Comparison of ENCODE assay signal across 19 cellular contexts in the genomic region with DNA sequence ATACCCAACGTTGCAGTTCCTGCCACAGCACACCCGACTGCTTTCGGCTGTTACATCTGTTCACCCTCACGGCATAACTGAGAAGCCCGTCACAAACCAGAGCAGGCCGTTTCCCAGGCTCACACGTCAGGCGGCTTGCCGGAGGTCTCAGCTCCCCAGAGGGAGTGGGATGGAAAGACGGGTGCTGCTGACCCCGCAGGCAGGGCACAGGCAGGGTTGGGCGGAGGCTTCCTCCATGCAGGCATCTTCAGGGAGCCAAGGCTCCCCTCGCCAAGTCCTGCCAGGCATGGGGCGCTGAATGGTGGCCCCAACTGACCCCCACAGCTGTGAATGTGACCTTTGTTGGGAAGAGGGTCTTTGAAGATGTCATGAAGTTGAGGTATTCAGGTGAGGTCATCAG.
"Had no signal": no experiment of that assay in that cellular context is flagged by ENCODE, and none has a peak within 500 bp of the region (broad histone marks: within the 10 kb centered on the region; RNA-seq: fewer than 3 reads in every experiment).

No MANE protein-coding gene starts in this region.

- ATAC-seq: activated CD8-positive, alpha-beta T cell treated with anti-CD3 and anti-CD28 coated beads for 36 hours; activated T-cell treated with anti-CD3 and anti-CD28 coated beads, Interleukin-2, amount 50 U/mL, for 4 hours; pancreas; T-helper 17 cell; WTC11 had no signal

- H3K36me3 ChIP-seq: colonic mucosa, transverse colon had no signal

- H3K27ac ChIP-seq: cardiac muscle cell, colonic mucosa, pancreas, skin epidermis, transverse colon had no signal

- H3K4me1 ChIP-seq: colonic mucosa, pancreas had no signal

- H3K4me3 ChIP-seq: cardiac muscle cell, colonic mucosa, pancreas, skin epidermis, transverse colon had no signal

- H3K27me3 ChIP-seq: cardiac muscle cell, colonic mucosa, pancreas, transverse colon had no signal

- H3K9me3 ChIP-seq: colonic mucosa, pancreas, transverse colon had no signal

- DNase-seq: activated CD4-positive, alpha-beta T cell treated with anti-CD3 and anti-CD28 coated beads for 4 hours; activated CD8-positive, alpha-beta T cell treated with anti-CD3 and anti-CD28 coated beads for 36 hours; activated effector memory CD4-positive, alpha-beta T cell treated with Interleukin-2 at 50 U/mL for 16 hours; activated naive CD4-positive, alpha-beta T cell treated with anti-CD3 and anti-CD28 coated beads, Interleukin-2, amount 50 U/mL, for 16 hours; activated T-cell treated with anti-CD3 and anti-CD28 coated beads, Interleukin-2, amount 50 U/mL, for 4 hours; colonic mucosa; hippocampal formation; kidney glomerular epithelial cell; naive B cell; stimulated activated CD4-positive, alpha-beta T cell treated with anti-CD3 and anti-CD28 coated beads, Interleukin-4, amount 100 ng/mL, for 4 hours; stimulated activated CD8-positive, alpha-beta memory T cell treated with anti-CD3 and anti-CD28 coated beads, Interleukin-4, amount 100 ng/mL, for 48 hours; stimulated activated naive CD4-positive, alpha-beta T cell treated with Interleukin-2 at 50 U/mL for 16 hours; substantia nigra; T-helper 17 cell; transverse colon had no signal
